10 cellular contexts compared by ENCODE assay signal in the genomic region with DNA sequence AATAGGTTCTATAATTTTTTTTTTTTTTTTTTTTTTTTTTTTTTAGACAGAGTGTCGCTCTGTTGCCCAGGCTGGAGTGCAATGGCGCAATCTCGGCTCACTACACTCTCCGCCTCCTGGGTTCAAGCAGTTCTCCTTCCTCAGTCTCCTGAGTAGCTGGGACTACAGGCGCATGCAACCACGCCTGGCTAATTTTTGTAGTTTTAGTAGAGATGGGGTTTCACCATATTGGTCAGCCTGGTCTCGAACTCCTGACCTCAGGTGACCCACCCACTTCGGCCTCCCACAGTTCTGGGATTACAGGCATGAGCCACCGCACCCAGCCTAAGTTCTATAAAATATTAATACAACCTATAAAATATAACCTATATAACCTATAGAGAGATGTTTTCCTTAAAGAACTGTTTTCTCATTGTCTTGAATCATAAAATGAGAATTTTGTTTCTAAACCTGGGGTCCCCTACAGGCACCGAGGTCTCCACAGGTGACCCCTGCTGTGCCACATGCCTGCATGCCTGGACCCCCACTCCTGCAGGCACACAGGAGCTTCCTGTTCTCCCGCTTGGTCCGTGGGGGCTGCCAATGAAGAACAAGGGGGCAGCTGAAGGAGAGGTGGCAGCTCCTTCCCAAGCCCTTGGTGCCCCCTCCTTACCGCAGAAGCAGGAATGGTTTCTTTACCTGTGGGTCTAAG.
"Had no signal": no experiment of that assay in that cellular context is flagged by ENCODE, and none has a peak within 500 bp of the region (broad histone marks: within the 10 kb centered on the region; RNA-seq: fewer than 3 reads in every experiment).

No MANE protein-coding gene starts in this region.

- H3K4me1 Mint-ChIP-seq: stimulated activated effector memory CD8-positive, alpha-beta T cell treated with anti-CD3 and anti-CD28 coated beads, Interleukin-12 subunit alpha, Interleukin-12 subunit beta, amount 100 ng/mL, for 72 hours had no signal

- H3K27ac ChIP-seq: dorsolateral prefrontal cortex, heart left ventricle, neutrophil, suprapubic skin, upper lobe of left lung, uterus had no signal

- H3K36me3 Mint-ChIP-seq: stimulated activated effector memory CD8-positive, alpha-beta T cell treated with anti-CD3 and anti-CD28 coated beads, Interleukin-12 subunit alpha, Interleukin-12 subunit beta, amount 100 ng/mL, for 72 hours had no signal

- H3K27me3 Mint-ChIP-seq: naive thymus-derived CD4-positive, alpha-beta T cell had no signal

- H3K27ac Mint-ChIP-seq: stimulated activated effector memory CD8-positive, alpha-beta T cell treated with anti-CD3 and anti-CD28 coated beads, Interleukin-12 subunit alpha, Interleukin-12 subunit beta, amount 100 ng/mL, for 72 hours had no signal

- H3K9me3 Mint-ChIP-seq: stimulated activated effector memory CD8-positive, alpha-beta T cell treated with anti-CD3 and anti-CD28 coated beads, Interleukin-12 subunit alpha, Interleukin-12 subunit beta, amount 100 ng/mL, for 72 hours had no signal

- H3K9me3 ChIP-seq: neutrophil, suprapubic skin, uterus had no signal

- H3K4me1 ChIP-seq: heart left ventricle, suprapubic skin, tibial artery, upper lobe of left lung, uterus had no signal

- DNase-seq: cortex of kidney had no signal

- H3K4me3 Mint-ChIP-seq: naive thymus-derived CD4-positive, alpha-beta T cell; stimulated activated effector memory CD8-positive, alpha-beta T cell treated with anti-CD3 and anti-CD28 coated beads, Interleukin-12 subunit alpha, Interleukin-12 subunit beta, amount 100 ng/mL, for 72 hours had no signal

- H3K27me3 ChIP-seq: dorsolateral prefrontal cortex, heart left ventricle, neutrophil, suprapubic skin, tibial artery, upper lobe of left lung, uterus had no signal

- H3K4me3 ChIP-seq: heart left ventricle, suprapubic skin, tibial artery, upper lobe of left lung, uterus had no signal

- H3K36me3 ChIP-seq: heart left ventricle, suprapubic skin, upper lobe of left lung, uterus had no signal
